8 cellular contexts compared by ENCODE assay signal in genomic region chr11:123069878-123070821, GRCh38. TPM values are rescaled to one million over a fixed set of nuclear protein-coding genes. Genes with fewer than 3 reads are reported as not detected.
A peak's percentile ranks its signal among the peaks of the same experiment; 100 is the strongest.
DNase-seq lines count a peak whose midpoint lies in the region; ATAC-seq and TF ChIP-seq lines count a peak whose summit lies in the region.

No MANE protein-coding gene starts in this region.

- H3K9me3 ChIP-seq in CD4-positive, CD25-positive, alpha-beta regulatory T cell (ENCODE audit: control insufficient read depth in 2 of 2, low read length in 2 of 2) = no peaks in the 10 kb centered on the region
- H3K9me3 ChIP-seq in spleen (no peaks in the 10 kb centered on the region), ovary (no peaks in the 10 kb centered on the region)

- H3K4me3 ChIP-seq in CD4-positive, CD25-positive, alpha-beta regulatory T cell (ENCODE audit: low read depth, low read length) = peak overlapping the region; percentile 92
- H3K4me3 ChIP-seq in spleen = peak overlapping the region; percentile 1 to 58 (median 28)
- H3K4me3 ChIP-seq in ovary = no peak overlapping the region

- peaks cover 9% of the 10 kb centered on the region for H3K36me3 Mint-ChIP-seq in CD4-positive, CD25-positive, alpha-beta regulatory T cell
- peaks cover 5% of the 10 kb centered on the region for H3K36me3 Mint-ChIP-seq in activated naive CD8-positive, alpha-beta T cell treated with anti-CD3 and anti-CD28 coated beads for 36 hours

- no peak for TF ChIP-seq POLR2A in spleen (IDR thresholded peaks at IDR 0.05)
- no peak for TF ChIP-seq POLR2A in ovary (IDR thresholded peaks at IDR 0.05)

- peak overlapping the region; percentile 87 to 97 (median 88) for H3K4me3 Mint-ChIP-seq in CD4-positive, CD25-positive, alpha-beta regulatory T cell
- peak overlapping the region; percentile 85 for H3K4me3 Mint-ChIP-seq in activated naive CD8-positive, alpha-beta T cell treated with anti-CD3 and anti-CD28 coated beads for 36 hours

- peaks cover 30 to 76% (median 49%) of the 10 kb centered on the region in 4 donors for H3K4me1 Mint-ChIP-seq in CD4-positive, CD25-positive, alpha-beta regulatory T cell
- peaks cover 60% of the 10 kb centered on the region for H3K4me1 Mint-ChIP-seq in activated naive CD8-positive, alpha-beta T cell treated with anti-CD3 and anti-CD28 coated beads for 36 hours

- H3K27ac ChIP-seq in CD4-positive, CD25-positive, alpha-beta regulatory T cell (ENCODE audit: insufficient read depth, low read length, poor library complexity, severe bottlenecking) = peak overlapping the region; percentile 96
- peak overlapping the region; percentile 76 to 94 (median 82) for H3K27ac ChIP-seq in spleen
- no peak overlapping the region for H3K27ac ChIP-seq in ovary

- TF ChIP-seq CTCF in spleen (IDR thresholded peaks at IDR 0.05 in 8 of 11, conservative IDR thresholded peaks at IDR 0.05 in 3 of 11) (no peak), ovary (IDR thresholded peaks at IDR 0.05) (no peak)

- 25 to 33% (median 27%) methylated on average over 5 of the region's 5 CpGs for WGBS in spleen, 5 donors
- WGBS in ovary, 3 donors = 32 to 36% (median 34%) methylated on average over 5 of the region's 5 CpGs

- H3K27me3 Mint-ChIP-seq in CD4-positive, CD25-positive, alpha-beta regulatory T cell = no peaks in the 10 kb centered on the region
- no peaks in the 10 kb centered on the region for H3K27me3 Mint-ChIP-seq in activated naive CD8-positive, alpha-beta T cell treated with anti-CD3 and anti-CD28 coated beads for 36 hours

- H3K27me3 ChIP-seq in CD4-positive, CD25-positive, alpha-beta regulatory T cell (ENCODE audit: control insufficient read depth, insufficient read depth, low read length) = no peaks in the 10 kb centered on the region
- H3K27me3 ChIP-seq in spleen (replicated peaks in 1 of 7) = no peaks in the 10 kb centered on the region
- H3K27me3 ChIP-seq in ovary = no peaks in the 10 kb centered on the region

- ATAC-seq in CD4-positive, CD25-positive, alpha-beta regulatory T cell (ENCODE audit: low read depth in 2 of 2) = peak; percentile 88 to 94
- ATAC-seq in GM19328 (IDR thresholded peaks at IDR 0.05; ENCODE audit: unreplicated experiment) (peak; percentile 51), HG03354 (IDR thresholded peaks at IDR 0.05; ENCODE audit: poor library complexity, severe bottlenecking, unreplicated experiment) (peak; percentile 71)

- H3K27ac Mint-ChIP-seq in CD4-positive, CD25-positive, alpha-beta regulatory T cell = peak overlapping the region; percentile 96 to 100 (median 98)
- peak overlapping the region; percentile 95 for H3K27ac Mint-ChIP-seq in activated naive CD8-positive, alpha-beta T cell treated with anti-CD3 and anti-CD28 coated beads for 36 hours

- intact Hi-C loops in spleen (cut with DNase I; ENCODE audit: low total_unique reads) (no loop called here), ovary (cut with DNase I) (loop anchor here in 1 of 4 donors (10.0 kb wide), 1 partner anchor 865 kb away; no protein-coding TSS in a partner anchor)

- no peak for TF ChIP-seq EP300 in ovary (IDR thresholded peaks at IDR 0.05)

- peak in 2 of 3 donors; percentile 76 to 89 for DNase-seq in CD4-positive, CD25-positive, alpha-beta regulatory T cell
- no peak for DNase-seq in activated naive CD8-positive, alpha-beta T cell treated with anti-CD3 and anti-CD28 coated beads for 36 hours
- no peak for DNase-seq in spleen
- no peak for DNase-seq in COLO668 (lab: John Stamatoyannopoulos, UW; ENCODE audit: unreplicated experiment)
- DNase-seq in dedifferentiated amniotic fluid mesenchymal stem cell (ENCODE audit: extremely low spot score) = no peak
- no peak for DNase-seq in ovary

- H3K4me1 ChIP-seq in CD4-positive, CD25-positive, alpha-beta regulatory T cell (ENCODE audit: control insufficient read depth, insufficient read depth, low read length, poor library complexity, severe bottlenecking) = peaks cover 69% of the 10 kb centered on the region
- H3K4me1 ChIP-seq in spleen (peaks cover 20 to 87% (median 51%) of the 10 kb centered on the region in 6 donors), ovary (ENCODE audit: insufficient read depth) (no peaks in the 10 kb centered on the region)

- no peaks in the 10 kb centered on the region for H3K9me3 Mint-ChIP-seq in CD4-positive, CD25-positive, alpha-beta regulatory T cell
- H3K9me3 Mint-ChIP-seq in activated naive CD8-positive, alpha-beta T cell treated with anti-CD3 and anti-CD28 coated beads for 36 hours = no peaks in the 10 kb centered on the region

- H3K36me3 ChIP-seq in CD4-positive, CD25-positive, alpha-beta regulatory T cell (ENCODE audit: control insufficient read depth, insufficient read depth, low read length) = no peaks in the 10 kb centered on the region
- H3K36me3 ChIP-seq in spleen (peaks cover 0 to 25% (median 0%) of the 10 kb centered on the region in 6 donors), ovary (no peaks in the 10 kb centered on the region)

RNA-seq across cellular contexts. Expression of gene HSPA8, which starts 8.2 kb away (rescaled TPM):
- 1,352 TPM for total RNA-seq in CD4-positive, CD25-positive, alpha-beta regulatory T cell
- polyA plus RNA-seq in CD4-positive, CD25-positive, alpha-beta regulatory T cell = 1,000 to 10,000 TPM; 1,495 to 1,932 (median 1,615) TPM
- total RNA-seq in activated naive CD8-positive, alpha-beta T cell treated with anti-CD3 and anti-CD28 coated beads for 36 hours = 1,000 to 10,000 TPM; 3,149 to 3,177 TPM
- total RNA-seq in spleen (1,000 to 10,000 TPM in 1 of 7 donors, 100 to 1,000 TPM in 6; 550 to 1,026 (median 678) TPM), ovary (100 to 1,000 TPM; 383 to 888 (median 747) TPM)
- polyA plus RNA-seq in spleen (100 to 1,000 TPM; 110 to 369 (median 156) TPM), ovary (1,000 to 10,000 TPM in 1 of 2 donors, 100 to 1,000 TPM in 1; 289 to 1,795 TPM)

Comparison
In these comparisons a context has a peak if more than half of its experiments do, and no peak if none do; other contexts are left out.
1. DNase-seq: peak in CD4-positive, CD25-positive, alpha-beta regulatory T cell (2 of 3); none in activated naive CD8-positive, alpha-beta T cell treated with anti-CD3 and anti-CD28 coated beads for 36 hours (single experiment), spleen (single experiment), COLO668 (single experiment), dedifferentiated amniotic fluid mesenchymal stem cell (single experiment) and ovary (0 of 5).
2. H3K27ac ChIP-seq: peak in CD4-positive, CD25-positive, alpha-beta regulatory T cell (single experiment) and spleen (8 of 8); none in ovary (0 of 2).
3. Peak in every context shown above with its lines, with median percentiles within 50 percentile points of each other: ATAC-seq.